ENCODE assay signal across 10 cellular contexts in the genomic region with DNA sequence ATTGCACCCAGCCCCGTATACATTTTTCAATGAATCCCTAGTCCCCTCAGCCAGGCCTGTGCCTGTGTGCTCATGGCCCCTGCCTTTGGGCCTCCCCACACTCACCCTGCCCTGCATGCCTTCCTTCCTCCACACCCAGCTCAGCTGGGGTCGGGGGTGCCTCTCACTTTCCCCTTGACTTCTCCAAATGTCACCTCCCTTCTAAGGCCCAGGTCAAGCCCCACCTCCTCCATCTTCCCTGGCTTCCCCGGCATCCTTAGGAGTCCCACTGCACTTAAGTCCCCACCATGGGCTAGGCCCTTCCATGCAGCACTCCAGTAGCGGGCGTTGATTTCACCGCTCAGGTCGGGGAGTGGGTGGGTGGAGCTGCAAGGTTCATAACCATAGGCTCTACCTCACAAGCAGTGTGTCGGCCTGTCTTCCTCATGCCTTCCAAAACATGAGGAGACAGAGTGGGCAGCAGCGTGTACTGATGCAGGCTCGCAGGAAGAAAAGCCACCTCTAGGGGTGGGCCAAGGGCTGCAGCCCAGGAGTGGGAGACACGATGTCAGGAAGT. TPM values are rescaled to one million over a fixed set of nuclear protein-coding genes. Genes with fewer than 3 reads are reported as not detected.
DNase-seq lines count a peak whose midpoint lies in the region; ATAC-seq and TF ChIP-seq lines count a peak whose summit lies in the region.
"Had no signal": no experiment of that assay in that cellular context is flagged by ENCODE, and none has a peak within 500 bp of the region (broad histone marks: within the 10 kb centered on the region; RNA-seq: fewer than 3 reads in every experiment).

No MANE protein-coding gene starts in this region.

- peak; percentile 7 for ATAC-seq in GM18505 (IDR thresholded peaks at IDR 0.05; ENCODE audit: unreplicated experiment)
- ATAC-seq in GM18858 (IDR thresholded peaks at IDR 0.05; ENCODE audit: unreplicated experiment) = no peak
- no peak for ATAC-seq in HG03469 (IDR thresholded peaks at IDR 0.05; ENCODE audit: unreplicated experiment)

- H3K36me3 ChIP-seq in esophagus (ENCODE audit: control insufficient read depth in 2 of 2, insufficient read depth in 2 of 2, low read length in 1 of 2) = peaks cover 0 to 9% of the 10 kb centered on the region in 2 donors

- peaks cover 3 to 17% of the 10 kb centered on the region in 2 donors for H3K4me1 ChIP-seq in esophagus (ENCODE audit: control insufficient read depth in 2 of 2, insufficient read depth in 2 of 2, low read length in 1 of 2)

- H3K4me3 ChIP-seq in NB4 (ENCODE audit: low read depth, low read length) (peak overlapping the region; percentile 44), esophagus (ENCODE audit: low read depth in 1 of 2, low read length in 2 of 2) (no peak overlapping the region), skin epidermis (no peak overlapping the region)
- H3K4me3 ChIP-seq: SK-N-MC had no signal

- TF ChIP-seq POLR2A in GM18505 (IDR thresholded peaks at IDR 0.05; ENCODE audit: borderline replicate concordance, extremely low read depth, insufficient read depth, insufficient read length) (no peak), NB4 (IDR thresholded peaks at IDR 0.05; ENCODE audit: extremely low read depth, insufficient read length) (no peak)

- H3K9me3 ChIP-seq in esophagus (ENCODE audit: control insufficient read depth in 2 of 2, insufficient read depth in 1 of 2, low read depth in 1 of 2, low read length in 1 of 2) = no peaks in the 10 kb centered on the region

- H3K27me3 ChIP-seq in esophagus (ENCODE audit: control insufficient read depth in 1 of 2, insufficient read depth in 2 of 2, low read length in 2 of 2) = no peaks in the 10 kb centered on the region

- 77 to 79% methylated on average over 11 of the region's 11 CpGs for WGBS in esophagus, 2 donors

- peak overlapping the region; percentile 73 to 85 for H3K27ac ChIP-seq in esophagus (ENCODE audit: low read depth in 2 of 2, low read length in 1 of 2)
- peak overlapping the region in 14 of 21 experiments; percentile 3 to 90 (median 70) for H3K27ac ChIP-seq in skin epidermis
- H3K27ac ChIP-seq: SK-N-MC had no signal

- TF ChIP-seq CTCF in NB4 (IDR thresholded peaks at IDR 0.05; ENCODE audit: low read depth, low read length) (peak; percentile 3), GM20000 (IDR thresholded peaks at IDR 0.05; ENCODE audit: extremely low read depth, missing control alignments) (no peak)

- DNase-seq in NB4 (ENCODE audit: low read depth) = peak; percentile 51
- DNase-seq in GM20000 (ENCODE audit: low spot score) = no peak
- DNase-seq in GDM1 (lab: John Stamatoyannopoulos, UW) = no peak
- DNase-seq: NCI-H1436 treated with DMSO at 0.1 percent for 48 hours had no signal

RNA-seq across cellular contexts. Expression of a gene that starts 47.7 kb away (rescaled TPM):
- 1 to 10 TPM; 5.0 to 7.3 TPM for polyA plus RNA-seq in esophagus
